ENCODE assay signal across 12 cellular contexts in the genomic region with DNA sequence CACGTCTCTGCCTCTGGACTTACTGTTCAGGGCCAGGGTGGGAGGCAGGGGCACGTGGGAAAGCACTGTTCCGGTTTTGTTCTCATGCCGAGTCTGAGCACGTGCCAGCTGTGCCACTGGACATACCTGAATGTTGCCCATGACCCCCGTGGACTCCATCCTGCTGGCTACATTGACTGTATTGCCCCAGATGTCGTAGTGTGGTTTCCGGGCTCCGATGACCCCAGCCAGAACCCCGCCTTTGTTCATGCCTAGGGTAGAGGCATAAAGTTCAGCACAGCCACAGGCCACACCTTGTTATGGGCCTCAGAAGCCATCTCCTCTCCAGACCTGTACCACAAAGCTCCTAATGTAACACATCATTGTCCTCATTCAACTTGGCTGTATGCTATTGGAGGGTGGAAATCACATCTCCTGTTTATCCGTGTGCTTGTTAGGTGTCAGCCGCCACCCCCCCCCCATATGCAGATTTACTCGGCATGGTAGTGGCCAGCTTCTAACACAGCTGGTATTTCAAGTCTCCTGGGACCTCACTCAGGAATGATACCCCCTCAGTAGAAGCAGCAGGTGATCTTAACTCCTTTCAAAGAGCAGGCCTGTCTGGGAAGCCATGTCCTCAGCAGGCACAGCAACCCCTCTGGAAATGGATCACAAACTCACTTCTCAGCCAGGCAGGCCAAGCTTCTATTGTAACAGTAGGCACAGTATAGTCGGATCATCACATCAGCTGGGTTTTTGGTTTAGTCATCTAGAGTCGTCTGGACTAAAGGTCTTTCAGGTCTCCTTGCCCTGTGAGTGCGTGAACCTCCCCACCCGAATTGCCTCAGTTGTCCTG. TPM values are rescaled to one million over a fixed set of nuclear protein-coding genes. Genes with fewer than 3 reads are reported as not detected.
DNase-seq lines count a peak whose midpoint lies in the region; ATAC-seq, FAIRE-seq and TF ChIP-seq lines count a peak whose summit lies in the region.
"Had no signal": no experiment of that assay in that cellular context is flagged by ENCODE, and none has a peak within 500 bp of the region (broad histone marks: within the 10 kb centered on the region; RNA-seq: fewer than 3 reads in every experiment).

No MANE protein-coding gene starts in this region.

- peaks cover 4% of the 10 kb centered on the region for H3K4me1 Mint-ChIP-seq in stimulated activated naive CD8-positive, alpha-beta T cell treated with anti-CD3 and anti-CD28 coated beads, Interleukin-15, Interleukin-2, amounts not matched to agents 100 ng/mL and 50 ng/mL, for 24 hours (ENCODE audit: low read depth)
- peaks cover 3% of the 10 kb centered on the region for H3K4me1 Mint-ChIP-seq in activated T-helper 17 cell treated with anti-CD3 and anti-CD28 coated beads, Interleukin-2, amount 50 U/mL, for 72 hours

- H3K9me3 ChIP-seq in lower lobe of right lung = no peaks in the 10 kb centered on the region

- intact Hi-C loops in left colon (cut with DNase I, micrococcal nuclease) = loop anchor here in 1 of 2 donors (10.0 kb wide), 1 partner anchor 416 kb away; no protein-coding TSS in a partner anchor
- intact Hi-C loops in lower lobe of right lung (cut with DNase I) = no loop called here

- no peak for DNase-seq in stimulated activated naive CD8-positive, alpha-beta T cell treated with anti-CD3 and anti-CD28 coated beads, Interleukin-15, Interleukin-2, amounts not matched to agents 100 U/mL and 50 U/mL, for 24 hours
- DNase-seq in left colon (no peak), urothelium cell line (ENCODE audit: low spot score) (peak; percentile 7), SIG-M5 treated with dmso at 0.1 percent for 504 hours (lab: John Stamatoyannopoulos, UW; ENCODE audit: unreplicated experiment) (no peak), lower lobe of right lung (no peak)
- no peak for DNase-seq in stimulated activated CD4-positive, alpha-beta T cell treated with anti-CD3 and anti-CD28 coated beads, Interleukin-12 subunit alpha, Interleukin-12 subunit beta, amount 100 ng/mL, for 4 hours
- DNase-seq: amniotic stem cell, NCI-H2081 treated with DMSO at 0.1 percent for 48 hours had no signal

- no peak for FAIRE-seq in urothelium cell line (lab: Jason Lieb, UNC)
- FAIRE-seq: GM12891 had no signal

- no peak overlapping the region for H3K27ac ChIP-seq in lower lobe of right lung

- TF ChIP-seq CTCF in lower lobe of right lung (IDR thresholded peaks at IDR 0.05) = no peak

- peaks cover 89% of the 10 kb centered on the region for H3K36me3 Mint-ChIP-seq in stimulated activated naive CD8-positive, alpha-beta T cell treated with anti-CD3 and anti-CD28 coated beads, Interleukin-15, Interleukin-2, amounts not matched to agents 100 ng/mL and 50 ng/mL, for 24 hours (ENCODE audit: low read depth)
- peaks cover 93% of the 10 kb centered on the region for H3K36me3 Mint-ChIP-seq in activated T-helper 17 cell treated with anti-CD3 and anti-CD28 coated beads, Interleukin-2, amount 50 U/mL, for 72 hours (ENCODE audit: low read depth)

- H3K4me3 Mint-ChIP-seq in stimulated activated naive CD8-positive, alpha-beta T cell treated with anti-CD3 and anti-CD28 coated beads, Interleukin-15, Interleukin-2, amounts not matched to agents 100 ng/mL and 50 ng/mL, for 24 hours = no peak overlapping the region
- H3K4me3 Mint-ChIP-seq in activated T-helper 17 cell treated with anti-CD3 and anti-CD28 coated beads, Interleukin-2, amount 50 U/mL, for 72 hours = no peak overlapping the region
- H3K4me3 Mint-ChIP-seq: dendritic cell treated with granulocyte-macrophage colony-stimulating factor and Interleukin-4, amounts not matched to agents 40 ng/mL and 50 ng/mL, for 4 days had no signal

- no peak overlapping the region for H3K4me3 ChIP-seq in lower lobe of right lung

- no peaks in the 10 kb centered on the region for H3K4me1 ChIP-seq in lower lobe of right lung

- H3K9me3 Mint-ChIP-seq in stimulated activated naive CD8-positive, alpha-beta T cell treated with anti-CD3 and anti-CD28 coated beads, Interleukin-15, Interleukin-2, amounts not matched to agents 100 ng/mL and 50 ng/mL, for 24 hours = no peaks in the 10 kb centered on the region
- H3K9me3 Mint-ChIP-seq in activated T-helper 17 cell treated with anti-CD3 and anti-CD28 coated beads, Interleukin-2, amount 50 U/mL, for 72 hours = no peaks in the 10 kb centered on the region
- H3K9me3 Mint-ChIP-seq: dendritic cell treated with granulocyte-macrophage colony-stimulating factor and Interleukin-4, amounts not matched to agents 40 ng/mL and 50 ng/mL, for 4 days had no signal

- H3K27me3 ChIP-seq in lower lobe of right lung (ENCODE audit: low read depth) = no peaks in the 10 kb centered on the region

- peak overlapping the region; percentile 26 for H3K27ac Mint-ChIP-seq in stimulated activated naive CD8-positive, alpha-beta T cell treated with anti-CD3 and anti-CD28 coated beads, Interleukin-15, Interleukin-2, amounts not matched to agents 100 ng/mL and 50 ng/mL, for 24 hours
- H3K27ac Mint-ChIP-seq in activated T-helper 17 cell treated with anti-CD3 and anti-CD28 coated beads, Interleukin-2, amount 50 U/mL, for 72 hours = peak overlapping the region; percentile 72
- H3K27ac Mint-ChIP-seq: dendritic cell treated with granulocyte-macrophage colony-stimulating factor and Interleukin-4, amounts not matched to agents 40 ng/mL and 50 ng/mL, for 4 days had no signal

- H3K27me3 Mint-ChIP-seq in stimulated activated naive CD8-positive, alpha-beta T cell treated with anti-CD3 and anti-CD28 coated beads, Interleukin-15, Interleukin-2, amounts not matched to agents 100 ng/mL and 50 ng/mL, for 24 hours = no peaks in the 10 kb centered on the region
- H3K27me3 Mint-ChIP-seq in activated T-helper 17 cell treated with anti-CD3 and anti-CD28 coated beads, Interleukin-2, amount 50 U/mL, for 72 hours = no peaks in the 10 kb centered on the region
- H3K27me3 Mint-ChIP-seq: dendritic cell treated with granulocyte-macrophage colony-stimulating factor and Interleukin-4, amounts not matched to agents 40 ng/mL and 50 ng/mL, for 4 days had no signal

- H3K36me3 ChIP-seq in lower lobe of right lung = peaks cover 35% of the 10 kb centered on the region

- no peak for ATAC-seq in stimulated activated naive CD8-positive, alpha-beta T cell treated with anti-CD3 and anti-CD28 coated beads, Interleukin-15, Interleukin-2, amounts not matched to agents 100 U/mL and 50 U/mL, for 24 hours
- ATAC-seq in activated T-helper 17 cell treated with anti-CD3 and anti-CD28 coated beads, Interleukin-2, amount 50 U/mL, for 72 hours (replicated peaks) = no peak
- ATAC-seq in left colon = peak; percentile 54
- no peak for ATAC-seq in lower lobe of right lung

RNA-seq across cellular contexts. Expression of a gene that starts 27.6 kb away (rescaled TPM):
- 10 to 100 TPM; 32.7 to 54.8 TPM for total RNA-seq in activated T-helper 17 cell treated with anti-CD3 and anti-CD28 coated beads, Interleukin-2, amount 50 U/mL, for 72 hours
- total RNA-seq in left colon = 10 to 100 TPM in 1 of 2 donors, 1 to 10 TPM in 1; 9.8 to 10.8 TPM
- total RNA-seq in lower lobe of right lung = 5.3 TPM

RNA-seq across cellular contexts. Expression of a gene that starts 27.6 kb away (rescaled TPM):
- 10 to 100 TPM; 19.4 to 30.0 TPM for total RNA-seq in activated T-helper 17 cell treated with anti-CD3 and anti-CD28 coated beads, Interleukin-2, amount 50 U/mL, for 72 hours
- total RNA-seq in left colon (10 to 100 TPM; 45.0 to 48.3 TPM), lower lobe of right lung (24.6 TPM)
